In the genomic region with DNA sequence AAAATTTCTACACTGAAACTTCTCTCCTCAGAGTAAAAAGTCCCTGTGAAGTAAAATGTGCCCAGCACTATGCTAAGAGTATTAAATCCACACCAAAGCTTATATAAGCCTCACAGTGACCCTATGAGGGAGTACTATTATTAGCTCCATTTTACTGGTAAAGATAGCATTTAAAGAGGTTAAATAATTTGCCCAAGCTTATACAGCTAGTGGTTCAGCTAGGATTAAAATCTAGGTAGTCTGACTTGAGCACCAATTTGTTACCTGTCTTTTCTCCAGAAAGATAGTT, we compare ENCODE assay signal across 21 cellular contexts. TPM values are rescaled to one million over a fixed set of nuclear protein-coding genes. Genes with fewer than 3 reads are reported as not detected.
DNase-seq lines count a peak whose midpoint lies in the region; ATAC-seq lines count a peak whose summit lies in the region.
"Had no signal": no experiment of that assay in that cellular context is flagged by ENCODE, and none has a peak within 500 bp of the region (broad histone marks: within the 10 kb centered on the region; RNA-seq: fewer than 3 reads in every experiment).

No MANE protein-coding gene starts in this region.

- no peaks in the 10 kb centered on the region for H3K9me3 ChIP-seq in BLaER1 treated with 17β-estradiol and CSF1 and Interleukin-3, amounts not matched to agents 10 nM and 100 nM (replicated peaks in 1 of 11)
- H3K9me3 ChIP-seq in mesenchymal stem cell (ENCODE audit: control insufficient read depth, low read length): no peaks in the 10 kb centered on the region
- H3K9me3 ChIP-seq in T-helper 17 cell (ENCODE audit: control insufficient read depth, low read length, poor library complexity, severe bottlenecking): no peaks in the 10 kb centered on the region
- H3K9me3 ChIP-seq: upper lobe of left lung had no signal

- intact Hi-C loops in activated CD4-positive, alpha-beta T cell treated with anti-CD3 and anti-CD28 coated beads, Interleukin-2, amount 10 ng/mL, durations not matched to agents 24 days and 14 days (cut with micrococcal nuclease): no loop called here
- intact Hi-C loops in activated T-helper 2 cell treated with anti-CD3 and anti-CD28 coated beads, Interferon-gamma antibody, Interleukin-2, Interleukin-4, amounts not matched to agents 10 μg/mL and 5 μg/mL and 100 μg/mL, durations not matched to agents 14 hours and 24 hours and 36 hours (cut with micrococcal nuclease): no loop called here

- H2BK12ac ChIP-seq in mesenchymal stem cell (ENCODE audit: low read length in 2 of 2): no peak overlapping the region

- H3K4me1 ChIP-seq in BLaER1 treated with 17β-estradiol and CSF1 and Interleukin-3, amounts not matched to agents 10 nM and 100 nM: peaks cover 26 to 37% (median 34%) of the 10 kb centered on the region in 10 experiments
- H3K4me1 ChIP-seq in mesenchymal stem cell (ENCODE audit: control insufficient read depth, insufficient read depth, low read depth, low read length): peaks cover 4% of the 10 kb centered on the region
- H3K4me1 ChIP-seq: upper lobe of left lung had no signal

- no peak overlapping the region for H2AFZ ChIP-seq in mesenchymal stem cell (ENCODE audit: low read depth, low read length)

- H3K14ac ChIP-seq in mesenchymal stem cell (ENCODE audit: low read length in 2 of 2): no peak overlapping the region

- H3K36me3 ChIP-seq in BLaER1 treated with 17β-estradiol and CSF1 and Interleukin-3, amounts not matched to agents 10 nM and 100 nM: peaks cover 98 to 100% (median 100%) of the 10 kb centered on the region in 11 experiments
- H3K36me3 ChIP-seq in mesenchymal stem cell (ENCODE audit: control insufficient read depth in 1 of 2, insufficient read depth in 2 of 2, low read depth in 1 of 2, low read length in 2 of 2): peaks cover 38 to 97% of the 10 kb centered on the region in 2 experiments

- no peak for DNase-seq in activated CD4-positive, alpha-beta T cell treated with anti-CD3 and anti-CD28 coated beads, Interleukin-2, amount 10 ng/mL, durations not matched to agents 24 days and 14 days
- no peak for DNase-seq in activated CD4-positive, alpha-beta T cell treated with anti-CD3 and anti-CD28 coated beads, Interleukin-2, amount 50 U/mL, for 1 hour
- no peak for DNase-seq in activated T-helper 2 cell treated with anti-CD3 and anti-CD28 coated beads, Interferon-gamma antibody, Interleukin-2, Interleukin-4, amounts not matched to agents 10 μg/mL and 5 μg/mL and 100 μg/mL, durations not matched to agents 14 hours and 24 hours and 36 hours (ENCODE audit: low spot score)
- DNase-seq in mesenchymal stem cell (no peak), T-helper 17 cell (no peak)
- DNase-seq: activated B cell treated with CpG ODN at 0.5 μM for 24 hours; activated CD8-positive, alpha-beta memory T cell treated with anti-CD3 and anti-CD28 coated beads, Interleukin-2, amount 50 U/mL, for 4 hours; activated naive CD4-positive, alpha-beta T cell treated with anti-CD3 and anti-CD28 coated beads, Interleukin-2, amount 50 U/mL, for 16 hours; C1 segment of cervical spinal cord; cortex of kidney; hippocampal formation; naive B cell; NCI-H1694; NCI-H774; stimulated activated CD4-positive, alpha-beta T cell treated with anti-CD3 and anti-CD28 coated beads, Interleukin-1b, Interleukin-23, amount 100 ng/mL, for 48 hours; upper lobe of left lung had no signal

- H3K27ac Mint-ChIP-seq in activated CD4-positive, alpha-beta T cell treated with anti-CD3 and anti-CD28 coated beads, Interleukin-2, amount 10 ng/mL, durations not matched to agents 24 days and 14 days: peak overlapping the region; percentile 75
- peak overlapping the region; percentile 45 for H3K27ac Mint-ChIP-seq in activated T-helper 2 cell treated with anti-CD3 and anti-CD28 coated beads, Interferon-gamma antibody, Interleukin-2, Interleukin-4, amounts not matched to agents 10 μg/mL and 5 μg/mL and 100 μg/mL, durations not matched to agents 14 hours and 24 hours and 36 hours
- no peak overlapping the region for H3K27ac Mint-ChIP-seq in T-helper 17 cell
- H3K27ac Mint-ChIP-seq: activated B cell treated with CpG ODN at 0.5 μM for 24 hours had no signal

- H3K4me1 Mint-ChIP-seq in activated CD4-positive, alpha-beta T cell treated with anti-CD3 and anti-CD28 coated beads, Interleukin-2, amount 10 ng/mL, durations not matched to agents 24 days and 14 days: peaks cover 28% of the 10 kb centered on the region
- peaks cover 37% of the 10 kb centered on the region for H3K4me1 Mint-ChIP-seq in activated T-helper 2 cell treated with anti-CD3 and anti-CD28 coated beads, Interferon-gamma antibody, Interleukin-2, Interleukin-4, amounts not matched to agents 10 μg/mL and 5 μg/mL and 100 μg/mL, durations not matched to agents 14 hours and 24 hours and 36 hours (ENCODE audit: low read depth)
- peaks cover 19% of the 10 kb centered on the region for H3K4me1 Mint-ChIP-seq in T-helper 17 cell

- H2BK15ac ChIP-seq in mesenchymal stem cell (ENCODE audit: low read depth, poor library complexity, severe bottlenecking): no peak overlapping the region

- H2BK120ac ChIP-seq in mesenchymal stem cell (ENCODE audit: low read depth, low read length): no peak overlapping the region

- H3K9me3 Mint-ChIP-seq in activated CD4-positive, alpha-beta T cell treated with anti-CD3 and anti-CD28 coated beads, Interleukin-2, amount 10 ng/mL, durations not matched to agents 24 days and 14 days: no peaks in the 10 kb centered on the region
- H3K9me3 Mint-ChIP-seq in activated T-helper 2 cell treated with anti-CD3 and anti-CD28 coated beads, Interferon-gamma antibody, Interleukin-2, Interleukin-4, amounts not matched to agents 10 μg/mL and 5 μg/mL and 100 μg/mL, durations not matched to agents 14 hours and 24 hours and 36 hours: no peaks in the 10 kb centered on the region
- H3K9me3 Mint-ChIP-seq: activated B cell treated with CpG ODN at 0.5 μM for 24 hours; brain; naive B cell; T-helper 2 cell treated with Interferon-gamma antibody and Interleukin-4, amounts not matched to agents 5 μg/mL and 100 μg/mL, for 36 hours had no signal

- peaks cover 45 to 94% (median 78%) of the 10 kb centered on the region in 11 experiments for H4K20me1 ChIP-seq in BLaER1 treated with 17β-estradiol and CSF1 and Interleukin-3, amounts not matched to agents 10 nM and 100 nM

- no peak for ATAC-seq in T-helper 17 cell
- ATAC-seq in HG02678 (IDR thresholded peaks at IDR 0.05; ENCODE audit: unreplicated experiment): no peak
- no peak for ATAC-seq in HG02763 (IDR thresholded peaks at IDR 0.05; ENCODE audit: unreplicated experiment)

- H3K4ac ChIP-seq in mesenchymal stem cell (ENCODE audit: low read depth in 1 of 2, low read length in 2 of 2): no peak overlapping the region

- no peak overlapping the region for H3K4me3 ChIP-seq in BLaER1 treated with 17β-estradiol and CSF1 and Interleukin-3, amounts not matched to agents 10 nM and 100 nM
- no peak overlapping the region for H3K4me3 ChIP-seq in mesenchymal stem cell (ENCODE audit: insufficient read depth in 1 of 2, low read depth in 1 of 2, low read length in 2 of 2)
- H3K4me3 ChIP-seq: upper lobe of left lung had no signal

- no peaks in the 10 kb centered on the region for H3K27me3 ChIP-seq in BLaER1 treated with 17β-estradiol and CSF1 and Interleukin-3, amounts not matched to agents 10 nM and 100 nM
- no peaks in the 10 kb centered on the region for H3K27me3 ChIP-seq in mesenchymal stem cell (ENCODE audit: control insufficient read depth in 1 of 2, insufficient read depth in 1 of 2, low read length in 2 of 2)
- H3K27me3 ChIP-seq: upper lobe of left lung had no signal

- H3K23ac ChIP-seq in mesenchymal stem cell (ENCODE audit: low read length in 2 of 2): no peak overlapping the region

- no peak overlapping the region for H2BK5ac ChIP-seq in mesenchymal stem cell (ENCODE audit: low read depth, low read length, poor library complexity, severe bottlenecking)

- no peaks in the 10 kb centered on the region for H3K27me3 Mint-ChIP-seq in activated CD4-positive, alpha-beta T cell treated with anti-CD3 and anti-CD28 coated beads, Interleukin-2, amount 10 ng/mL, durations not matched to agents 24 days and 14 days
- no peaks in the 10 kb centered on the region for H3K27me3 Mint-ChIP-seq in activated T-helper 2 cell treated with anti-CD3 and anti-CD28 coated beads, Interferon-gamma antibody, Interleukin-2, Interleukin-4, amounts not matched to agents 10 μg/mL and 5 μg/mL and 100 μg/mL, durations not matched to agents 14 hours and 24 hours and 36 hours (ENCODE audit: low read depth)
- no peaks in the 10 kb centered on the region for H3K27me3 Mint-ChIP-seq in T-helper 17 cell
- H3K27me3 Mint-ChIP-seq: activated B cell treated with CpG ODN at 0.5 μM for 24 hours, brain, naive B cell had no signal

- H3K4me3 Mint-ChIP-seq in activated CD4-positive, alpha-beta T cell treated with anti-CD3 and anti-CD28 coated beads, Interleukin-2, amount 10 ng/mL, durations not matched to agents 24 days and 14 days: no peak overlapping the region
- no peak overlapping the region for H3K4me3 Mint-ChIP-seq in activated T-helper 2 cell treated with anti-CD3 and anti-CD28 coated beads, Interferon-gamma antibody, Interleukin-2, Interleukin-4, amounts not matched to agents 10 μg/mL and 5 μg/mL and 100 μg/mL, durations not matched to agents 14 hours and 24 hours and 36 hours (ENCODE audit: low read depth)
- no peak overlapping the region for H3K4me3 Mint-ChIP-seq in T-helper 17 cell
- H3K4me3 Mint-ChIP-seq: activated B cell treated with CpG ODN at 0.5 μM for 24 hours, brain, naive B cell had no signal

- H3K36me3 Mint-ChIP-seq in activated CD4-positive, alpha-beta T cell treated with anti-CD3 and anti-CD28 coated beads, Interleukin-2, amount 10 ng/mL, durations not matched to agents 24 days and 14 days (ENCODE audit: low read depth): peaks cover 66% of the 10 kb centered on the region
- H3K36me3 Mint-ChIP-seq in activated T-helper 2 cell treated with anti-CD3 and anti-CD28 coated beads, Interferon-gamma antibody, Interleukin-2, Interleukin-4, amounts not matched to agents 10 μg/mL and 5 μg/mL and 100 μg/mL, durations not matched to agents 14 hours and 24 hours and 36 hours (ENCODE audit: low read depth): peaks cover 82% of the 10 kb centered on the region
- H3K36me3 Mint-ChIP-seq in T-helper 17 cell (ENCODE audit: low read depth): peaks cover 8% of the 10 kb centered on the region

- H3K9ac ChIP-seq in BLaER1 treated with 17β-estradiol and CSF1 and Interleukin-3, amounts not matched to agents 10 nM and 100 nM: peak overlapping the region in 2 of 11 experiments; percentile 7 to 21; a peak in 2 of 22 replicates
- peak overlapping the region; percentile 48 for H3K9ac ChIP-seq in mesenchymal stem cell (ENCODE audit: low read length)

- no peak overlapping the region for H4K8ac ChIP-seq in mesenchymal stem cell (ENCODE audit: low read length)

- H3K79me1 ChIP-seq in mesenchymal stem cell (replicated peaks; ENCODE audit: low read length, poor library complexity, severe bottlenecking): peaks cover 14% of the 10 kb centered on the region

- peak overlapping the region in 3 of 11 experiments; percentile 42 to 67 (median 54); a peak in 2 of 22 replicates for H3K4me2 ChIP-seq in BLaER1 treated with 17β-estradiol and CSF1 and Interleukin-3, amounts not matched to agents 10 nM and 100 nM
- no peak overlapping the region for H3K4me2 ChIP-seq in mesenchymal stem cell (ENCODE audit: low read length, poor library complexity, severe bottlenecking)

- peak overlapping the region in 10 of 11 experiments; percentile 2 to 55 (median 42); a peak in 15 of 22 replicates for H3K27ac ChIP-seq in BLaER1 treated with 17β-estradiol and CSF1 and Interleukin-3, amounts not matched to agents 10 nM and 100 nM
- H3K27ac ChIP-seq in mesenchymal stem cell (ENCODE audit: low read length, poor library complexity, severe bottlenecking): peak overlapping the region; percentile 58
- H3K27ac ChIP-seq: upper lobe of left lung had no signal

- H4K91ac ChIP-seq in mesenchymal stem cell (ENCODE audit: low read length): no peak overlapping the region

- H2AK5ac ChIP-seq in mesenchymal stem cell (ENCODE audit: low read length, severe bottlenecking): no peak overlapping the region

- H3K18ac ChIP-seq in mesenchymal stem cell (ENCODE audit: low read depth in 1 of 2, low read length in 2 of 2): no peak overlapping the region

RNA-seq across cellular contexts. Expression of gene AKIRIN1, which starts 12.3 kb away (rescaled TPM):
- total RNA-seq in activated CD4-positive, alpha-beta T cell treated with anti-CD3 and anti-CD28 coated beads, Interleukin-2, amount 10 ng/mL, durations not matched to agents 24 days and 14 days: 76.0 and 79.3 TPM in 2 replicates
- 68.6 and 69.7 TPM in 2 replicates for total RNA-seq in activated T-helper 2 cell treated with anti-CD3 and anti-CD28 coated beads, Interferon-gamma antibody, Interleukin-2, Interleukin-4, amounts not matched to agents 10 μg/mL and 5 μg/mL and 100 μg/mL, durations not matched to agents 14 hours and 24 hours and 36 hours
- polyA plus RNA-seq in mesenchymal stem cell (2013, experiment 1 of 2): 66.1 TPM
- 68.3 TPM for polyA plus RNA-seq in mesenchymal stem cell (2013, experiment 2 of 2)
- total RNA-seq in T-helper 17 cell: 10 to 100 TPM; 74.2 to 82.1 TPM

RNA-seq across cellular contexts. Expression of gene NDUFS5, which starts 22.7 kb away (rescaled TPM):
- total RNA-seq in activated CD4-positive, alpha-beta T cell treated with anti-CD3 and anti-CD28 coated beads, Interleukin-2, amount 10 ng/mL, durations not matched to agents 24 days and 14 days: 162 and 164 TPM in 2 replicates
- 173 and 188 TPM in 2 replicates for total RNA-seq in activated T-helper 2 cell treated with anti-CD3 and anti-CD28 coated beads, Interferon-gamma antibody, Interleukin-2, Interleukin-4, amounts not matched to agents 10 μg/mL and 5 μg/mL and 100 μg/mL, durations not matched to agents 14 hours and 24 hours and 36 hours
- polyA plus RNA-seq in mesenchymal stem cell (2013, experiment 1 of 2): 630 TPM
- polyA plus RNA-seq in mesenchymal stem cell (2013, experiment 2 of 2): 643 TPM
- total RNA-seq in T-helper 17 cell: 10 to 100 TPM; 86.6 to 94.0 TPM
